8 cellular contexts compared by ENCODE assay signal in the genomic region with DNA sequence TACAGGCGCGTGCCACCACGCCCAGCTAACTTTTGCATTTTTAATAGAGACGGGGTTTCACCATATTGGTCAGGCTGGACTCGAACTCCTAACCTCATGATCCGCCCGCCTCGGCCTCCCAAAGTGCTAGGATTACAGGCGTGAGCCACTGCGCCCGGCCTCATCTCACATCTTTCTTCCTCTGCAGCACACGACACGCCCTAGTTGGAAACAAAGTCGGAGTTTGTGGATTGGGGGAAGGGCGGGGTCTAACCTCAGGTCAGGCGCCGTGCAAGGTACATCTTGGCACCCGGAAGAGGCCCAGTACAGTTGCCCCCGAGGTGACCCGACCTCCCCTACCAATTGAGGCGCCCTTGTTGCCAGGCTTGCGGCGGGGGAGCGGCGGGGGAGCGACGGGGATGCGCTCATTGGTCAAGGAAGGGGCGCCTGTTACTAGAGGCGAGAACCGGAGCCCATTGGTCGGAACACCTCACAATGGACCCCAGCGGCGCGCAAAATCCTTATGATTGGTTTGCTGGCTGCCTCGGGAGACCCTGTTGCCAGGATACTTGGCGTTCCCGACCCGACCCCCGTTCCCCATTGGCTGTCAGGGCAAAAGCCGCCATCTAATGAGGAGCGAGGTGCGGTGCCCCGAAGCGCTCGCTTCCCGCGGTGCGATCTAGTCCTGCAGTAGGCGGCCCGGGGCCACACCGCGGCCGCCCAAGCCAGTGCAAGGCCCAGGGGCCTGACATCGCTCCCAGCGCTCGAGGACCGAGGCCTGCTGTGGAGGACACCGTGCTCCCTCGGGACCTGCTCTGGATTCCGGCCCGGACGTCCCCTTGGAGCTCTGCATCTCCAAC. TPM values are rescaled to one million over a fixed set of nuclear protein-coding genes. Genes with fewer than 3 reads are reported as not detected.
DNase-seq lines count a peak whose midpoint lies in the region; ATAC-seq and TF ChIP-seq lines count a peak whose summit lies in the region.

A gene with protein sequence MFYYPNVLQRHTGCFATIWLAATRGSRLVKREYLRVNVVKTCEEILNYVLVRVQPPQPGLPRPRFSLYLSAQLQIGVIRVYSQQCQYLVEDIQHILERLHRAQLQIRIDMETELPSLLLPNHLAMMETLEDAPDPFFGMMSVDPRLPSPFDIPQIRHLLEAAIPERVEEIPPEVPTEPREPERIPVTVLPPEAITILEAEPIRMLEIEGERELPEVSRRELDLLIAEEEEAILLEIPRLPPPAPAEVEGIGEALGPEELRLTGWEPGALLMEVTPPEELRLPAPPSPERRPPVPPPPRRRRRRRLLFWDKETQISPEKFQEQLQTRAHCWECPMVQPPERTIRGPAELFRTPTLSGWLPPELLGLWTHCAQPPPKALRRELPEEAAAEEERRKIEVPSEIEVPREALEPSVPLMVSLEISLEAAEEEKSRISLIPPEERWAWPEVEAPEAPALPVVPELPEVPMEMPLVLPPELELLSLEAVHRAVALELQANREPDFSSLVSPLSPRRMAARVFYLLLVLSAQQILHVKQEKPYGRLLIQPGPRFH (plus strand): TSS at position 659 of the 839 bp plus-strand sequence. CDS start 473 bp downstream, outside the sequence.

- no peaks in the 10 kb centered on the region for H3K9me3 ChIP-seq in prostate gland

- H3K27ac ChIP-seq in prostate gland: peak within 1 kb of the TSS in 1 of 2 donors; percentile 19
- no peak within 1 kb of the TSS for H3K27ac ChIP-seq in urinary bladder (ENCODE audit: low read depth)

- intact Hi-C loops in left ventricle myocardium superior (cut with micrococcal nuclease): no loop called here
- intact Hi-C loops in prostate gland (cut with DNase I): no loop called here

- peak; percentile 8 for TF ChIP-seq POLR2A in prostate gland (IDR thresholded peaks at IDR 0.05)

- WGBS in prostate gland: 8% methylated on average over 62 of the region's 63 CpGs
- WGBS in urinary bladder: 9% methylated on average over 63 of the region's 63 CpGs

- ATAC-seq in GM18909 (IDR thresholded peaks at IDR 0.05; ENCODE audit: poor library complexity, unreplicated experiment): peak; percentile 90
- ATAC-seq in HG03135 (IDR thresholded peaks at IDR 0.05; ENCODE audit: unreplicated experiment): peak; percentile 85
- ATAC-seq in left ventricle myocardium superior: peak; percentile 78

- TF ChIP-seq CTCF in prostate gland (IDR thresholded peaks at IDR 0.05): peak in 1 of 4 experiments; percentile 6

- H3K4me3 Mint-ChIP-seq in activated naive CD8-positive, alpha-beta T cell treated with anti-CD3 and anti-CD28 coated beads for 36 hours: peak within 1 kb of the TSS; percentile 78

- H3K27me3 ChIP-seq in prostate gland (replicated peaks; ENCODE audit: insufficient read depth): no peaks in the 10 kb centered on the region

- H3K36me3 Mint-ChIP-seq in activated naive CD8-positive, alpha-beta T cell treated with anti-CD3 and anti-CD28 coated beads for 36 hours: peaks cover 31% of the 10 kb centered on the region

- peaks cover 22% of the 10 kb centered on the region for H3K4me1 Mint-ChIP-seq in activated naive CD8-positive, alpha-beta T cell treated with anti-CD3 and anti-CD28 coated beads for 36 hours

- H3K27ac Mint-ChIP-seq in activated naive CD8-positive, alpha-beta T cell treated with anti-CD3 and anti-CD28 coated beads for 36 hours: peak within 1 kb of the TSS; percentile 83

- H3K27me3 Mint-ChIP-seq in activated naive CD8-positive, alpha-beta T cell treated with anti-CD3 and anti-CD28 coated beads for 36 hours: no peaks in the 10 kb centered on the region

- H3K4me3 ChIP-seq in prostate gland (peak within 1 kb of the TSS; percentile 16 to 29), urinary bladder (ENCODE audit: low read depth, low read length) (peak within 1 kb of the TSS; percentile 23)

- DNase-seq in SHP77 treated with DMSO at 0.1 percent for 48 hours (lab: John Stamatoyannopoulos, UW): peak; percentile 85
- peak; percentile 83 for DNase-seq in activated naive CD8-positive, alpha-beta T cell treated with anti-CD3 and anti-CD28 coated beads for 36 hours
- peak; percentile 73 for DNase-seq in left ventricle myocardium superior
- DNase-seq in prostate gland (ENCODE audit: low spot score): peak; percentile 70
- DNase-seq in DMS53 treated with DMSO at 0.1 percent for 48 hours (lab: John Stamatoyannopoulos, UW; ENCODE audit: unreplicated experiment): no peak

- H3K9me3 Mint-ChIP-seq in activated naive CD8-positive, alpha-beta T cell treated with anti-CD3 and anti-CD28 coated beads for 36 hours: no peaks in the 10 kb centered on the region

- H3K36me3 ChIP-seq in prostate gland (peaks cover 0 to 11% of the 10 kb centered on the region in 2 donors), urinary bladder (ENCODE audit: insufficient read depth) (no peaks in the 10 kb centered on the region)

- H3K4me1 ChIP-seq in prostate gland (replicated peaks): no peaks in the 10 kb centered on the region
- H3K4me1 ChIP-seq in urinary bladder (ENCODE audit: insufficient read depth): no peaks in the 10 kb centered on the region

RNA-seq across cellular contexts. Expression of the gene that starts here (rescaled TPM):
- 10 to 100 TPM; 28.9 to 29.2 TPM for total RNA-seq in activated naive CD8-positive, alpha-beta T cell treated with anti-CD3 and anti-CD28 coated beads for 36 hours
- total RNA-seq in left ventricle myocardium superior: 3.2 TPM
- 10 to 100 TPM in 1 of 2 donors, 1 to 10 TPM in 1; 5.6 to 25.4 TPM for total RNA-seq in prostate gland
- 5.8 TPM for total RNA-seq in urinary bladder
- polyA plus RNA-seq in urinary bladder: 8.5 TPM
